Comparison of ENCODE assay signal across 27 cellular contexts in genomic region chr6:135306740-135307420, GRCh38.
DNase-seq lines count a peak whose midpoint lies in the region; ATAC-seq, FAIRE-seq and TF ChIP-seq lines count a peak whose summit lies in the region.
"Had no signal": no experiment of that assay in that cellular context is flagged by ENCODE, and none has a peak within 500 bp of the region (broad histone marks: within the 10 kb centered on the region; RNA-seq: fewer than 3 reads in every experiment).

No MANE protein-coding gene starts in this region.

- peak; percentile 56 for ATAC-seq in K562
- no peak for ATAC-seq in HG03097 (IDR thresholded peaks at IDR 0.05; ENCODE audit: low FRiP score, unreplicated experiment)
- ATAC-seq: esophagus mucosa; gastroesophageal sphincter; GM23338; naive thymus-derived CD8-positive, alpha-beta T cell; sciatic nerve had no signal

- TF ChIP-seq RAD21 in K562 (CRISPR knock-in tag; conservative IDR thresholded peaks at IDR 0.05 in 1 of 2, IDR thresholded peaks at IDR 0.05 in 1 of 2): peak in 1 of 2 experiments; percentile 46; a peak in 3 of 4 replicates

- H2AFZ ChIP-seq in K562 (ENCODE audit: low read depth, low read length): 0 out of 2 replicates have a peak overlapping the region, but pooled peaks have one; percentile 56
- H2AFZ ChIP-seq: GM23338 had no signal

- no peak for TF ChIP-seq CTCF in K562 (IDR thresholded peaks at IDR 0.05 in 2 of 3, conservative IDR thresholded peaks at IDR 0.05 in 1 of 3; ENCODE audit: insufficient read depth in 2 of 3, low read depth in 1 of 3, low read length in 3 of 3)
- no peak for TF ChIP-seq CTCF in lower leg skin (IDR thresholded peaks at IDR 0.05)
- no peak for TF ChIP-seq CTCF in dorsolateral prefrontal cortex (IDR thresholded peaks at IDR 0.05 in 54 of 56, conservative IDR thresholded peaks at IDR 0.05 in 2 of 56; ENCODE audit: low read depth in 1 of 56, partially characterized antibody in 56 of 56)
- TF ChIP-seq CTCF in breast epithelium (IDR thresholded peaks at IDR 0.05): no peak

- in situ Hi-C loops in K562 (cut with MboI): no loop called here

- BruUV-seq in K562 (replicated peaks; lab: Mats Ljungman, UMichigan): no TSS peak

- peak overlapping the region; percentile 57; the same call in 2 of the 3 replicates for H3K27ac ChIP-seq in K562 (ENCODE audit: extremely low read depth, low read depth, low read length)
- H3K27ac ChIP-seq in dorsolateral prefrontal cortex: no peak overlapping the region
- H3K27ac ChIP-seq in breast epithelium: no peak overlapping the region
- H3K27ac ChIP-seq: gastroesophageal sphincter, ovary, uterus had no signal

- DNase-seq in SIG-M5 treated with dmso at 0.1 percent for 504 hours (lab: John Stamatoyannopoulos, UW; ENCODE audit: unreplicated experiment): peak; percentile 71
- DNase-seq in SIG-M5 (lab: John Stamatoyannopoulos, UW): no peak
- peak; percentile 66 for DNase-seq in NOMO-1 treated with dmso at 0.1 percent for 144 hours (lab: John Stamatoyannopoulos, UW; ENCODE audit: unreplicated experiment)
- DNase-seq in K562 (ENCODE audit: extremely low read depth in 1 of 4, low spot score in 3 of 4): peak in 2 of 4 experiments; percentile 57 to 85
- no peak for DNase-seq in lower leg skin (ENCODE audit: low spot score in 2 of 2)
- no peak for DNase-seq in dorsolateral prefrontal cortex
- no peak for DNase-seq in breast epithelium (ENCODE audit: low spot score in 2 of 2)
- DNase-seq: activated CD4-positive, alpha-beta memory T cell treated with anti-CD3 and anti-CD28 coated beads, Interleukin-2, amount 10 ng/mL, durations not matched to agents 7 days and 5 days; activated naive CD4-positive, alpha-beta T cell treated with anti-CD3 and anti-CD28 coated beads for 36 hours; activated T-cell treated with anti-CD3 and anti-CD28 coated beads, Interleukin-2, amount 50 U/mL, for 24 hours; C1 segment of cervical spinal cord; caudate nucleus; effector CD8-positive, alpha-beta T cell; mesendoderm; naive thymus-derived CD8-positive, alpha-beta T cell; NCI-H1105; NCI-H524 treated with DMSO at 0.1 percent for 48 hours; ovary; SHP77 treated with DMSO at 0.1 percent for 48 hours; substantia nigra; uterus had no signal

- TF ChIP-seq POLR2A in K562 (conservative IDR thresholded peaks at IDR 0.05) (no peak), lower leg skin (IDR thresholded peaks at IDR 0.05) (no peak), breast epithelium (IDR thresholded peaks at IDR 0.05) (no peak)

- H3K27me3 ChIP-seq in K562 (ENCODE audit: control insufficient read depth in 2 of 2, insufficient read depth in 2 of 2, low read length in 2 of 2) (no peaks in the 10 kb centered on the region), dorsolateral prefrontal cortex (no peaks in the 10 kb centered on the region), breast epithelium (no peaks in the 10 kb centered on the region)
- H3K27me3 ChIP-seq: gastroesophageal sphincter, ovary, uterus had no signal

- H3K9me1 ChIP-seq in K562 (ENCODE audit: control insufficient read depth, insufficient read depth, low read length): no peaks in the 10 kb centered on the region

- 8% methylated on average over 5 of the region's 5 CpGs for WGBS in K562 (ENCODE audit: insufficient coverage, low coverage, missing lambda C conversion rate)
- 85 to 88% methylated on average over 5 of the region's 5 CpGs for WGBS in lower leg skin, 2 donors

- no peaks in the 10 kb centered on the region for H3K79me2 ChIP-seq in K562 (ENCODE audit: control insufficient read depth, insufficient read depth, low read length)

- TF ChIP-seq EP300 in K562 (IDR thresholded peaks at IDR 0.05; ENCODE audit: low read length): peak; percentile 96

- peak; percentile 76 for FAIRE-seq in K562 (lab: Jason Lieb, UNC)
- FAIRE-seq: GM12892 had no signal

- H3K4me1 ChIP-seq in K562 (replicated peaks in 1 of 2; ENCODE audit: control insufficient read depth in 2 of 2, insufficient read depth in 2 of 2, low read length in 2 of 2) (peaks cover 16 to 49% of the 10 kb centered on the region in 2 experiments), breast epithelium (no peaks in the 10 kb centered on the region)
- H3K4me1 ChIP-seq: gastroesophageal sphincter, uterus had no signal

- POLR2A ChIA-PET in K562 (lab: Yijun Ruan, JAX): interaction anchor here (0.7 to 1.2 kb wide), 2 partner anchors 14 to 16 kb away, joined by 3 to 5 read pairs; no protein-coding TSS in a partner anchor

- CTCF ChIA-PET in K562 (lab: Yijun Ruan, JAX; ENCODE audit: low intra/inter-chr PET ratio): no interaction called here

- intact Hi-C loops in K562 (cut with micrococcal nuclease): loop anchor here (1.0 to 5.0 kb wide), 2 partner anchors 16 to 115 kb away; no protein-coding TSS in a partner anchor
- intact Hi-C loops in lower leg skin (cut with DNase I; ENCODE audit: low total_unique reads): no loop called here
- intact Hi-C loops in dorsolateral prefrontal cortex (cut with DNase I): no loop called here
- intact Hi-C loops in breast epithelium (cut with DNase I; ENCODE audit: low total_unique reads): no loop called here

- H3K4me3 ChIP-seq in K562 (no peak overlapping the region), lower leg skin (ENCODE audit: low read depth, poor library complexity, severe bottlenecking) (no peak overlapping the region), dorsolateral prefrontal cortex (no peak overlapping the region), breast epithelium (no peak overlapping the region)
- H3K4me3 ChIP-seq: gastroesophageal sphincter, GM23338, ovary, uterus had no signal

- H3K36me3 ChIP-seq in K562 (ENCODE audit: control insufficient read depth, insufficient read depth, low read length): peaks cover 10% of the 10 kb centered on the region; the same call in 2 of the 3 replicates
- no peaks in the 10 kb centered on the region for H3K36me3 ChIP-seq in breast epithelium
- H3K36me3 ChIP-seq: ovary, uterus had no signal

- no peak overlapping the region; a peak in 1 of 4 replicates for H3K9ac ChIP-seq in K562 (ENCODE audit: insufficient read depth in 1 of 2, low read depth in 2 of 2, low read length in 2 of 2)

- peak overlapping the region; percentile 24; the same call in 1 of the 2 replicates for H3K4me2 ChIP-seq in K562 (ENCODE audit: insufficient read depth, low read length)
- H3K4me2 ChIP-seq: GM23338 had no signal

- H3K9me3 ChIP-seq in K562 (replicated peaks; ENCODE audit: control insufficient read depth, insufficient read depth, low read depth, low read length) (peaks cover 3% of the 10 kb centered on the region; the same call in 1 of the 2 replicates), breast epithelium (no peaks in the 10 kb centered on the region)
- H3K9me3 ChIP-seq: gastroesophageal sphincter, ovary, uterus had no signal

- H4K20me1 ChIP-seq in K562 (replicated peaks; ENCODE audit: control insufficient read depth, insufficient read depth, low read length): no peaks in the 10 kb centered on the region

TF ChIP-seq in K562, 482 proteins besides CTCF, POLR2A, EP300 and RAD21 (continues in another document):
- peak; percentile 94 for TF ChIP-seq SMARCE1 (IDR thresholded peaks at IDR 0.05)
- TF ChIP-seq GABPA (tag; conservative IDR thresholded peaks at IDR 0.05; ENCODE audit: low read depth): 0 out of 2 replicates have a peak, but pooled peaks have one; percentile 18
- TF ChIP-seq ZNF639 (CRISPR knock-in tag; conservative IDR thresholded peaks at IDR 0.05 in 1 of 2, IDR thresholded peaks at IDR 0.05 in 1 of 2): no peak
- no peak for TF ChIP-seq NEUROD1 (IDR thresholded peaks at IDR 0.05; ENCODE audit: borderline replicate concordance, low read depth, low read length, partially characterized antibody)
- peak; percentile 72 for TF ChIP-seq ADNP (tag; IDR thresholded peaks at IDR 0.05)
- TF ChIP-seq, protein P1, sequence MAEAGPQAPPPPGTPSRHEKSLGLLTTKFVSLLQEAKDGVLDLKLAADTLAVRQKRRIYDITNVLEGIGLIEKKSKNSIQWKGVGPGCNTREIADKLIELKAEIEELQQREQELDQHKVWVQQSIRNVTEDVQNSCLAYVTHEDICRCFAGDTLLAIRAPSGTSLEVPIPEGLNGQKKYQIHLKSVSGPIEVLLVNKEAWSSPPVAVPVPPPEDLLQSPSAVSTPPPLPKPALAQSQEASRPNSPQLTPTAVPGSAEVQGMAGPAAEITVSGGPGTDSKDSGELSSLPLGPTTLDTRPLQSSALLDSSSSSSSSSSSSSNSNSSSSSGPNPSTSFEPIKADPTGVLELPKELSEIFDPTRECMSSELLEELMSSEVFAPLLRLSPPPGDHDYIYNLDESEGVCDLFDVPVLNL (CRISPR knock-in tag; IDR thresholded peaks at IDR 0.05; ENCODE audit: low read depth): no peak
- TF ChIP-seq ZNF354B (CRISPR knock-in tag; IDR thresholded peaks at IDR 0.05): no peak
- no peak for TF ChIP-seq CHCHD3 (CRISPR knock-in tag; IDR thresholded peaks at IDR 0.05)
- no peak for TF ChIP-seq SMC3 (conservative IDR thresholded peaks at IDR 0.05; ENCODE audit: insufficient read depth, low read depth, low read length)
- no peak for TF ChIP-seq BMI1 (IDR thresholded peaks at IDR 0.05; ENCODE audit: low read length)
- TF ChIP-seq ZFP1 (CRISPR knock-in tag; IDR thresholded peaks at IDR 0.05): no peak

Comparison
In these comparisons a context has a peak if more than half of its experiments do, and no peak if none do; other contexts are left out.
1. DNase-seq: peak in SIG-M5 treated with dmso at 0.1 percent for 504 hours (single experiment) and NOMO-1 treated with dmso at 0.1 percent for 144 hours (single experiment); none in SIG-M5 (single experiment), lower leg skin (0 of 2), dorsolateral prefrontal cortex (0 of 10) and breast epithelium (0 of 2).